ENCODE assay signal across 26 cellular contexts in genomic region chr5:107277485-107278040, GRCh38.
"Had no signal": no experiment of that assay in that cellular context is flagged by ENCODE, and none has a peak within 500 bp of the region (broad histone marks: within the 10 kb centered on the region; RNA-seq: fewer than 3 reads in every experiment).

No MANE protein-coding gene starts in this region.

- H3K9me3 Mint-ChIP-seq: activated B cell treated with CpG ODN at 0.5 μM for 24 hours; activated CD4-positive, alpha-beta T cell treated with anti-CD3 and anti-CD28 coated beads, Interleukin-2, amount 10 ng/mL, durations not matched to agents 24 days and 14 days; activated naive CD4-positive, alpha-beta T cell treated with anti-CD3 and anti-CD28 coated beads for 36 hours had no signal

- H3K36me3 Mint-ChIP-seq: activated naive CD8-positive, alpha-beta T cell had no signal

- ATAC-seq: activated T-helper 17 cell treated with anti-CD3 and anti-CD28 coated beads, Interleukin-2, amount 50 U/mL, for 72 hours; PC-3; T-helper 17 cell had no signal

- H3K27me3 ChIP-seq: brain microvascular endothelial cell, cardiac muscle cell, MG63, SJSA1 had no signal

- H3K27ac ChIP-seq: brain microvascular endothelial cell, cardiac muscle cell, SJSA1 had no signal

- H3K4me3 ChIP-seq: cardiac muscle cell, MG63, SJSA1 had no signal

- H3K4me3 Mint-ChIP-seq: activated B cell treated with CpG ODN at 0.5 μM for 24 hours; activated CD4-positive, alpha-beta T cell treated with anti-CD3 and anti-CD28 coated beads, Interleukin-2, amount 10 ng/mL, durations not matched to agents 24 days and 14 days; activated naive CD4-positive, alpha-beta T cell treated with anti-CD3 and anti-CD28 coated beads for 36 hours; activated naive CD8-positive, alpha-beta T cell; activated T-helper 17 cell treated with anti-CD3 and anti-CD28 coated beads, Interleukin-2, amount 50 U/mL, for 72 hours; T-helper 17 cell had no signal

- H3K27me3 Mint-ChIP-seq: activated B cell treated with CpG ODN at 0.5 μM for 24 hours; activated T-helper 17 cell treated with anti-CD3 and anti-CD28 coated beads, Interleukin-2, amount 50 U/mL, for 72 hours had no signal

- H3K4me1 ChIP-seq: SJSA1 had no signal

- DNase-seq: activated B cell treated with CpG ODN at 0.5 μM for 24 hours; activated CD4-positive, alpha-beta T cell treated with anti-CD3 and anti-CD28 coated beads for 1 hour; activated CD4-positive, alpha-beta T cell treated with anti-CD3 and anti-CD28 coated beads, Interleukin-2, amount 10 ng/mL, durations not matched to agents 24 days and 14 days; activated CD4-positive, alpha-beta T cell treated with anti-CD3 and anti-CD28 coated beads, Interleukin-2, amount 50 U/mL, for 48 hours; activated gamma-delta T cell; activated naive CD4-positive, alpha-beta T cell treated with anti-CD3 and anti-CD28 coated beads for 36 hours; activated T-cell treated with anti-CD3 and anti-CD28 coated beads for 4 hours; activated T-cell treated with anti-CD3 and anti-CD28 coated beads, Interleukin-2, amount 50 U/mL, for 48 hours; amygdala; brain microvascular endothelial cell; MG63; MV-4-11; NCI-H1092 treated with DMSO at 0.1 percent for 48 hours; NCI-H1436; NCI-H1694 treated with DMSO at 0.1 percent for 48 hours; NCI-H2029 treated with DMSO at 0.1 percent for 48 hours; NCI-H510A treated with DMSO at 0.1 percent for 48 hours; NCI-H69; PC-3; SHP77; T-helper 17 cell; T-helper 9 cell had no signal

- H3K9me3 ChIP-seq: MG63, SJSA1 had no signal

- H3K4me1 Mint-ChIP-seq: activated B cell treated with CpG ODN at 0.5 μM for 24 hours; activated CD4-positive, alpha-beta T cell treated with anti-CD3 and anti-CD28 coated beads, Interleukin-2, amount 10 ng/mL, durations not matched to agents 24 days and 14 days; activated T-helper 17 cell treated with anti-CD3 and anti-CD28 coated beads, Interleukin-2, amount 50 U/mL, for 72 hours had no signal

- H3K36me3 ChIP-seq: brain microvascular endothelial cell, cardiac muscle cell, MG63, SJSA1 had no signal

- H3K27ac Mint-ChIP-seq: activated B cell treated with CpG ODN at 0.5 μM for 24 hours; activated CD4-positive, alpha-beta T cell treated with anti-CD3 and anti-CD28 coated beads, Interleukin-2, amount 10 ng/mL, durations not matched to agents 24 days and 14 days; activated naive CD4-positive, alpha-beta T cell treated with anti-CD3 and anti-CD28 coated beads for 36 hours; activated naive CD8-positive, alpha-beta T cell; activated T-helper 17 cell treated with anti-CD3 and anti-CD28 coated beads, Interleukin-2, amount 50 U/mL, for 72 hours; T-helper 17 cell had no signal
